1 cellular context compared by ENCODE assay signal in genomic region chr2:38653715-38654494, GRCh38.
TF ChIP-seq lines count a peak whose summit lies in the region.

No MANE protein-coding gene starts in this region.

TF ChIP-seq in H1, 55 proteins besides CTCF, POLR2A, EP300 and RAD21:
- TF ChIP-seq SAP30 (IDR thresholded peaks at IDR 0.05; ENCODE audit: insufficient read depth, insufficient replicate concordance, low read length) (no peak), NRF1 (IDR thresholded peaks at IDR 0.05; ENCODE audit: low read depth, low read length) (no peak), TBP (IDR thresholded peaks at IDR 0.05; ENCODE audit: low read depth, low read length) (no peak), SP1 (IDR thresholded peaks at IDR 0.05; ENCODE audit: low read depth, low read length) (no peak), ASH2L (IDR thresholded peaks at IDR 0.05; ENCODE audit: low read length) (no peak), KDM5A (IDR thresholded peaks at IDR 0.05; ENCODE audit: low read length) (no peak), NANOG (IDR thresholded peaks at IDR 0.05; ENCODE audit: insufficient read depth, low read depth, low read length, poor library complexity, severe bottlenecking) (no peak), CBX8 (IDR thresholded peaks at IDR 0.05; ENCODE audit: borderline replicate concordance, low read depth, low read length) (no peak), TAF7 (optimal IDR thresholded peaks at IDR 0.05; ENCODE audit: borderline replicate concordance, low read depth, low read length) (no peak), POLR2AphosphoS5 (IDR thresholded peaks at IDR 0.05; ENCODE audit: low read depth, low read length) (no peak), CTBP2 (IDR thresholded peaks at IDR 0.05; ENCODE audit: borderline replicate concordance, insufficient read depth, insufficient read length, low read length) (no peak), RNF2 (IDR thresholded peaks at IDR 0.05; ENCODE audit: borderline replicate concordance, low read depth, low read length, missing control alignments, poor library complexity, severe bottlenecking) (no peak), SP4 (IDR thresholded peaks at IDR 0.05; ENCODE audit: low read length) (no peak), ATF2 (IDR thresholded peaks at IDR 0.05; ENCODE audit: low read length) (no peak), KDM4A (IDR thresholded peaks at IDR 0.05; ENCODE audit: low read depth, low read length, severe bottlenecking) (no peak), BCL11A (IDR thresholded peaks at IDR 0.05; ENCODE audit: low read depth in 2 of 2, low read length in 2 of 2) (no peak), SIRT6 (IDR thresholded peaks at IDR 0.05; ENCODE audit: low read length) (no peak), JUN (IDR thresholded peaks at IDR 0.05; ENCODE audit: low read depth, low read length) (no peak)
